In the genomic region with DNA sequence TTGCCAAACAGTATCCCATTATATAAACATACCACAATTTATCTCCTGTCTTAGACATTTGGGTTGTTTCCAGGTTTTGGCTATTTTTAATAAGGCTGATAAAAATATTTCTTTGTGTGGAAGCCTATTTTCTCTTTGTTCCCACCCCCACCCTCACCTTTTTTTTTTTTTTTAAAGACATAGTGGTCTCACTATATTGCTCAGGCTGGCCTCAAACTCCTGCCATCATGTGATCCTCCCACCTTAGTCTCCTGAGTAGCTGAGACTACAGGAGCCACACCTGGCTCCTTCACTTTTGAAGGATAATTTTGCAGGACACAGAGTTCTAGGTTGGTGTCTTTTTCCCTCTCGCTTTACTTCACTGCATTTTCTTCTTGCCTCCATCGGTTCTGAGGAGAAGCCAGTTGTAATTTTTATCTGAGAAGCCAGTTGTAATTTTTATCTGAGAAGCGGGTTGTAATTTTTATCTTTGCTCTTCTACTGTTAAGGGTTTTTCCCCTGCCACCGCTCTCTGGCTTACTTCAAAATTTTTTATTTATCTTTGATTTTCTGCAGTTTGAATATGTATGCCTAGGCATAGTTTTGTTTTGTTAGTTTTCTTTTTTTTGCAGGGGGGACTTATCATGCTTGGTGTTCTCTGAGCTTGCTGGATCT, we compare ENCODE assay signal across 1 cellular context.
TF ChIP-seq lines count a peak whose summit lies in the region.

No MANE protein-coding gene starts in this region.

TF ChIP-seq in GM12878, 131 proteins besides CTCF, POLR2A, EP300 and RAD21 (continued from another document):
- TF ChIP-seq EZH2 (IDR thresholded peaks at IDR 0.05; ENCODE audit: borderline replicate concordance, control insufficient read depth, low read depth, low read length) (no peak), NR2C1 (IDR thresholded peaks at IDR 0.05) (no peak), NR2F1 (conservative IDR thresholded peaks at IDR 0.05) (no peak), PAX5 (IDR thresholded peaks at IDR 0.05; ENCODE audit: borderline replicate concordance, low read depth, low read length) (no peak), TAF1 (IDR thresholded peaks at IDR 0.05; ENCODE audit: borderline replicate concordance, low read depth, low read length) (no peak), ASH2L (IDR thresholded peaks at IDR 0.05; ENCODE audit: borderline replicate concordance, low read depth) (no peak), MTA3 (IDR thresholded peaks at IDR 0.05; ENCODE audit: borderline replicate concordance, low read length) (no peak), HCFC1 (IDR thresholded peaks at IDR 0.05; ENCODE audit: low read length) (no peak), ZBED1 (IDR thresholded peaks at IDR 0.05; ENCODE audit: borderline replicate concordance) (no peak), POLR2AphosphoS5 (IDR thresholded peaks at IDR 0.05; ENCODE audit: low read length) (no peak), TCF7 (IDR thresholded peaks at IDR 0.05; ENCODE audit: borderline replicate concordance) (no peak)
- TF ChIP-seq, protein P1, sequence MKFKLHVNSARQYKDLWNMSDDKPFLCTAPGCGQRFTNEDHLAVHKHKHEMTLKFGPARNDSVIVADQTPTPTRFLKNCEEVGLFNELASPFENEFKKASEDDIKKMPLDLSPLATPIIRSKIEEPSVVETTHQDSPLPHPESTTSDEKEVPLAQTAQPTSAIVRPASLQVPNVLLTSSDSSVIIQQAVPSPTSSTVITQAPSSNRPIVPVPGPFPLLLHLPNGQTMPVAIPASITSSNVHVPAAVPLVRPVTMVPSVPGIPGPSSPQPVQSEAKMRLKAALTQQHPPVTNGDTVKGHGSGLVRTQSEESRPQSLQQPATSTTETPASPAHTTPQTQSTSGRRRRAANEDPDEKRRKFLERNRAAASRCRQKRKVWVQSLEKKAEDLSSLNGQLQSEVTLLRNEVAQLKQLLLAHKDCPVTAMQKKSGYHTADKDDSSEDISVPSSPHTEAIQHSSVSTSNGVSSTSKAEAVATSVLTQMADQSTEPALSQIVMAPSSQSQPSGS (IDR thresholded peaks at IDR 0.05; ENCODE audit: low read length) = no peak
